Comparison of ENCODE assay signal across 10 cellular contexts in genomic region chr22:39458443-39459083, GRCh38. TPM values are rescaled to one million over a fixed set of nuclear protein-coding genes. Genes with fewer than 3 reads are reported as not detected.
DNase-seq lines count a peak whose midpoint lies in the region; ATAC-seq and TF ChIP-seq lines count a peak whose summit lies in the region.
"Had no signal": no experiment of that assay in that cellular context is flagged by ENCODE, and none has a peak within 500 bp of the region (broad histone marks: within the 10 kb centered on the region; RNA-seq: fewer than 3 reads in every experiment).

No MANE protein-coding gene starts in this region.

- WGBS in stomach, 5 donors: 56 to 69% (median 66%) methylated on average over 10 of the region's 10 CpGs

- H3K9ac ChIP-seq in iPS-18a (ENCODE audit: low read length): no peak overlapping the region

- CTCF ChIA-PET in activated B cell treated with CpG ODN at 0.5 μM for 24 hours (lab: Charles Lee): interaction anchor here (1.0 to 1.5 kb wide), 2 partner anchors 21 to 35 kb away, joined by 3 to 4 read pairs; no protein-coding TSS in a partner anchor

- H3K4me3 ChIP-seq in iPS-18a (ENCODE audit: low read length): peak overlapping the region; percentile 62
- H3K4me3 ChIP-seq in stomach: peak overlapping the region; percentile 50 to 57 (median 56)

- POLR2A ChIA-PET in activated B cell treated with CpG ODN at 0.5 μM for 24 hours (lab: Charles Lee): interaction anchor here (0.8 to 3.5 kb wide), 7 partner anchors 10 to 139 kb away, joined by 3 to 44 read pairs (median 4); partner anchors contain the start of genes RPL3 and TAB1

- intact Hi-C loops in activated B cell treated with CpG ODN at 0.5 μM for 24 hours (cut with micrococcal nuclease) (loop anchor here (1.0 kb wide), 1 partner anchor 10 kb away; no protein-coding TSS in a partner anchor), stomach (cut with DNase I; ENCODE audit: low total_unique reads) (no loop called here)

- peaks cover 28% of the 10 kb centered on the region for H3K27me3 ChIP-seq in iPS-18a (ENCODE audit: control insufficient read depth, insufficient read depth, low read length)
- peaks cover 4 to 47% (median 28%) of the 10 kb centered on the region in 3 donors for H3K27me3 ChIP-seq in stomach

- DNase-seq in T-helper 1 cell (no peak), activated B cell treated with CpG ODN at 0.5 μM for 24 hours (no peak), stomach (no peak), KG1 (lab: John Stamatoyannopoulos, UW) (no peak)
- DNase-seq: activated naive CD4-positive, alpha-beta T cell treated with anti-CD3 and anti-CD28 coated beads, Interleukin-2, amount 50 U/mL, for 16 hours had no signal

- no peak for ATAC-seq in activated B cell treated with CpG ODN at 0.5 μM for 24 hours (ENCODE audit: low read depth)
- ATAC-seq in HG02759 (IDR thresholded peaks at IDR 0.05; ENCODE audit: unreplicated experiment): no peak
- no peak for ATAC-seq in GM19397 (IDR thresholded peaks at IDR 0.05; ENCODE audit: unreplicated experiment)

- TF ChIP-seq CTCF in activated B cell treated with CpG ODN at 0.5 μM for 24 hours (IDR thresholded peaks at IDR 0.05): no peak
- no peak for TF ChIP-seq CTCF in stomach (IDR thresholded peaks at IDR 0.05)

- no peaks in the 10 kb centered on the region for H3K9me3 Mint-ChIP-seq in T-helper 1 cell treated with Interleukin-12 subunit alpha and Interleukin-12 subunit beta and Interleukin-4 antibody, amounts not matched to agents 30 μg/mL and 1 μg/mL, for 36 hours
- no peaks in the 10 kb centered on the region for H3K9me3 Mint-ChIP-seq in activated B cell treated with CpG ODN at 0.5 μM for 24 hours

- no peak overlapping the region for H3K27ac ChIP-seq in iPS-18a (ENCODE audit: low read length)
- H3K27ac ChIP-seq in stomach: peak overlapping the region in 3 of 5 donors; percentile 26 to 74 (median 70)
- H3K27ac ChIP-seq: 22Rv1 had no signal

- H3K27me3 Mint-ChIP-seq in T-helper 1 cell treated with Interleukin-12 subunit alpha and Interleukin-12 subunit beta and Interleukin-4 antibody, amounts not matched to agents 30 μg/mL and 1 μg/mL, for 36 hours (ENCODE audit: low read depth): peaks cover 59% of the 10 kb centered on the region
- H3K27me3 Mint-ChIP-seq in activated B cell treated with CpG ODN at 0.5 μM for 24 hours: peaks cover 3% of the 10 kb centered on the region

- H3K4me1 ChIP-seq in iPS-18a (ENCODE audit: control insufficient read depth, low read depth, low read length): peaks cover 19% of the 10 kb centered on the region
- H3K4me1 ChIP-seq in stomach: peaks cover 7 to 32% (median 31%) of the 10 kb centered on the region in 4 donors

- no peak for TF ChIP-seq POLR2A in stomach (IDR thresholded peaks at IDR 0.05)

- no peak for TF ChIP-seq EP300 in stomach (IDR thresholded peaks at IDR 0.05)

- peaks cover 4% of the 10 kb centered on the region for H3K36me3 Mint-ChIP-seq in T-helper 1 cell treated with Interleukin-12 subunit alpha and Interleukin-12 subunit beta and Interleukin-4 antibody, amounts not matched to agents 30 μg/mL and 1 μg/mL, for 36 hours (ENCODE audit: low read depth)
- peaks cover 13% of the 10 kb centered on the region for H3K36me3 Mint-ChIP-seq in activated B cell treated with CpG ODN at 0.5 μM for 24 hours (ENCODE audit: low read depth)

- H3K4me1 Mint-ChIP-seq in T-helper 1 cell treated with Interleukin-12 subunit alpha and Interleukin-12 subunit beta and Interleukin-4 antibody, amounts not matched to agents 30 μg/mL and 1 μg/mL, for 36 hours (ENCODE audit: low read depth): peaks cover 21% of the 10 kb centered on the region
- peaks cover 72% of the 10 kb centered on the region for H3K4me1 Mint-ChIP-seq in activated B cell treated with CpG ODN at 0.5 μM for 24 hours

- H3K9me3 ChIP-seq in iPS-18a (ENCODE audit: control insufficient read depth, low read depth, low read length) (no peaks in the 10 kb centered on the region), stomach (no peaks in the 10 kb centered on the region)

- H3K4me3 Mint-ChIP-seq in T-helper 1 cell treated with Interleukin-12 subunit alpha and Interleukin-12 subunit beta and Interleukin-4 antibody, amounts not matched to agents 30 μg/mL and 1 μg/mL, for 36 hours: peak overlapping the region; percentile 21
- peak overlapping the region; percentile 87 for H3K4me3 Mint-ChIP-seq in activated B cell treated with CpG ODN at 0.5 μM for 24 hours

- H3K36me3 ChIP-seq in iPS-18a (ENCODE audit: control insufficient read depth, low read depth, low read length): no peaks in the 10 kb centered on the region
- no peaks in the 10 kb centered on the region for H3K36me3 ChIP-seq in stomach

- H3K27ac Mint-ChIP-seq in T-helper 1 cell treated with Interleukin-12 subunit alpha and Interleukin-12 subunit beta and Interleukin-4 antibody, amounts not matched to agents 30 μg/mL and 1 μg/mL, for 36 hours: no peak overlapping the region
- H3K27ac Mint-ChIP-seq in activated B cell treated with CpG ODN at 0.5 μM for 24 hours: peak overlapping the region; percentile 75

RNA-seq across cellular contexts. Expression of gene MGAT3, which starts 1.8 kb away (rescaled TPM):
- total RNA-seq in activated B cell treated with CpG ODN at 0.5 μM for 24 hours: 41.5 and 43.4 TPM in 2 replicates
- 10 to 100 TPM in 1 of 5 donors, 1 to 10 TPM in 3, under 1 TPM in 1; 0.89 to 12.0 (median 1.8) TPM for total RNA-seq in stomach
- 1 to 10 TPM; 1.1 to 2.9 (median 1.4) TPM for polyA plus RNA-seq in stomach

RNA-seq across cellular contexts. Expression of gene MIEF1, which starts 43.5 kb away (rescaled TPM):
- total RNA-seq in activated B cell treated with CpG ODN at 0.5 μM for 24 hours (38.2 and 41.3 TPM in 2 replicates), stomach (10 to 100 TPM; 15.8 to 47.3 (median 20.0) TPM)
- polyA plus RNA-seq in stomach: 1 to 10 TPM; 5.1 to 9.5 (median 8.8) TPM

RNA-seq across cellular contexts. Expression of gene TAB1, which starts 59.0 kb away (rescaled TPM):
- total RNA-seq in activated B cell treated with CpG ODN at 0.5 μM for 24 hours (29.4 and 37.4 TPM in 2 replicates), stomach (10 to 100 TPM; 11.9 to 76.8 (median 19.1) TPM)
- 10 to 100 TPM; 12.8 to 13.9 (median 13.4) TPM for polyA plus RNA-seq in stomach
